Comparison of ENCODE assay signal across 11 cellular contexts in genomic region chr10:88138319-88138848, GRCh38.
DNase-seq lines count a peak whose midpoint lies in the region; ATAC-seq and TF ChIP-seq lines count a peak whose summit lies in the region.
"Had no signal": no experiment of that assay in that cellular context is flagged by ENCODE, and none has a peak within 500 bp of the region (broad histone marks: within the 10 kb centered on the region; RNA-seq: fewer than 3 reads in every experiment).

No MANE protein-coding gene starts in this region.

- H2AFZ ChIP-seq in KMS-11 (ENCODE audit: low read depth): no peak overlapping the region

- no peaks in the 10 kb centered on the region for H3K36me3 ChIP-seq in KMS-11 (ENCODE audit: insufficient read depth)
- H3K36me3 ChIP-seq: cardiac muscle cell had no signal

- H3K9me3 Mint-ChIP-seq in activated naive CD4-positive, alpha-beta T cell treated with anti-CD3 and anti-CD28 coated beads, Interleukin-2, amount 50 U/mL, for 72 hours: peaks cover 5% of the 10 kb centered on the region in 2 donors

- H3K4me2 ChIP-seq in KMS-11: peak overlapping the region; percentile 56

- H3K27ac ChIP-seq in KMS-11: no peak overlapping the region
- H3K27ac ChIP-seq: cardiac muscle cell had no signal

- no peak for DNase-seq in activated naive CD4-positive, alpha-beta T cell treated with anti-CD3 and anti-CD28 coated beads, Interleukin-2, amount 50 U/mL, for 72 hours (ENCODE audit: low spot score in 2 of 2)
- DNase-seq in activated naive CD4-positive, alpha-beta T cell treated with Interleukin-2 at 50 U/mL for 16 hours: no peak
- DNase-seq in SKM-1 treated with dmso at 0.1 percent for 144 hours (lab: John Stamatoyannopoulos, UW; ENCODE audit: unreplicated experiment) (no peak), iPS-NIHi7 (ENCODE audit: extremely low spot score) (no peak), NCI-H2029 treated with DMSO at 0.1 percent for 48 hours (lab: John Stamatoyannopoulos, UW) (no peak), NCI-H446 treated with DMSO at 0.1 percent for 48 hours (lab: John Stamatoyannopoulos, UW) (no peak)
- DNase-seq: activated CD4-positive, CD25-positive, alpha-beta regulatory T cell treated with anti-CD3 and anti-CD28 coated beads, Interleukin-2, amount 50 U/mL, for 72 hours; occipital lobe had no signal

- peak; percentile 92 to 99 for ATAC-seq in activated naive CD4-positive, alpha-beta T cell treated with anti-CD3 and anti-CD28 coated beads, Interleukin-2, amount 50 U/mL, for 72 hours
- ATAC-seq in HG02759 (IDR thresholded peaks at IDR 0.05; ENCODE audit: unreplicated experiment): peak; percentile 85

- peaks cover 0 to 7% of the 10 kb centered on the region in 2 donors for H3K36me3 Mint-ChIP-seq in activated naive CD4-positive, alpha-beta T cell treated with anti-CD3 and anti-CD28 coated beads, Interleukin-2, amount 50 U/mL, for 72 hours

- no peaks in the 10 kb centered on the region for H4K20me1 ChIP-seq in KMS-11 (ENCODE audit: insufficient read depth)

- H3K4me1 ChIP-seq in KMS-11 (ENCODE audit: low read depth, poor library complexity, severe bottlenecking): peaks cover 51% of the 10 kb centered on the region

- TF ChIP-seq CTCF in KMS-11 (conservative IDR thresholded peaks at IDR 0.05; ENCODE audit: low read depth, low read length): no peak

- no peaks in the 10 kb centered on the region for H3K79me2 ChIP-seq in KMS-11 (ENCODE audit: insufficient read depth, low read depth)

- H3K27ac Mint-ChIP-seq in activated naive CD4-positive, alpha-beta T cell treated with anti-CD3 and anti-CD28 coated beads, Interleukin-2, amount 50 U/mL, for 72 hours: no peak overlapping the region

- no peak overlapping the region for H3K9ac ChIP-seq in KMS-11

- H3K27me3 ChIP-seq in KMS-11 (ENCODE audit: insufficient read depth, low read depth): no peaks in the 10 kb centered on the region
- H3K27me3 ChIP-seq: cardiac muscle cell had no signal

- H3K4me3 ChIP-seq in KMS-11 (IDR thresholded peaks at IDR 0.05; ENCODE audit: insufficient read depth, low read depth, low read length): no peak overlapping the region
- H3K4me3 ChIP-seq: cardiac muscle cell had no signal
